ENCODE assay signal across 9 cellular contexts in genomic region chr2:197269173-197269572, GRCh38. TPM values are rescaled to one million over a fixed set of nuclear protein-coding genes. Genes with fewer than 3 reads are reported as not detected.
DNase-seq lines count a peak whose midpoint lies in the region; ATAC-seq lines count a peak whose summit lies in the region.
"Had no signal": no experiment of that assay in that cellular context is flagged by ENCODE, and none has a peak within 500 bp of the region (broad histone marks: within the 10 kb centered on the region; RNA-seq: fewer than 3 reads in every experiment).

No MANE protein-coding gene starts in this region.

- peaks cover 80% of the 10 kb centered on the region for H3K4me1 Mint-ChIP-seq in T-helper 1 cell treated with Interleukin-12 subunit alpha and Interleukin-12 subunit beta and Interleukin-4 antibody, amounts not matched to agents 30 μg/mL and 1 μg/mL, for 36 hours (ENCODE audit: low read depth)
- peaks cover 58 to 100% (median 92%) of the 10 kb centered on the region in 7 donors for H3K4me1 Mint-ChIP-seq in naive thymus-derived CD4-positive, alpha-beta T cell

- no peaks in the 10 kb centered on the region for H3K9me3 ChIP-seq in naive thymus-derived CD4-positive, alpha-beta T cell (ENCODE audit: control insufficient read depth in 2 of 3, low read length in 3 of 3)

- POLR2A ChIA-PET in naive thymus-derived CD4-positive, alpha-beta T cell (lab: Charles Lee) = interaction anchor here (1.1 to 11.5 kb wide), 7 partner anchors 8 to 70 kb away, joined by 3 to 90 read pairs (median 4); partner anchors contain the start of gene ANKRD44

- H3K4me3 ChIP-seq in naive thymus-derived CD4-positive, alpha-beta T cell (ENCODE audit: low read length) = no peak overlapping the region

- H3K27ac Mint-ChIP-seq in T-helper 1 cell treated with Interleukin-12 subunit alpha and Interleukin-12 subunit beta and Interleukin-4 antibody, amounts not matched to agents 30 μg/mL and 1 μg/mL, for 36 hours = peak overlapping the region; percentile 71
- peak overlapping the region; percentile 76 to 96 (median 85) for H3K27ac Mint-ChIP-seq in naive thymus-derived CD4-positive, alpha-beta T cell

- peak; percentile 58 for ATAC-seq in GM21619 (IDR thresholded peaks at IDR 0.05; ENCODE audit: unreplicated experiment)
- ATAC-seq in naive thymus-derived CD4-positive, alpha-beta T cell = peak; percentile 73

- no peaks in the 10 kb centered on the region for H3K27me3 Mint-ChIP-seq in T-helper 1 cell treated with Interleukin-12 subunit alpha and Interleukin-12 subunit beta and Interleukin-4 antibody, amounts not matched to agents 30 μg/mL and 1 μg/mL, for 36 hours (ENCODE audit: low read depth)
- H3K27me3 Mint-ChIP-seq in naive thymus-derived CD4-positive, alpha-beta T cell = no peaks in the 10 kb centered on the region

- H3K4me3 Mint-ChIP-seq in T-helper 1 cell treated with Interleukin-12 subunit alpha and Interleukin-12 subunit beta and Interleukin-4 antibody, amounts not matched to agents 30 μg/mL and 1 μg/mL, for 36 hours = peak overlapping the region; percentile 3
- peak overlapping the region; percentile 1 to 85 (median 58) for H3K4me3 Mint-ChIP-seq in naive thymus-derived CD4-positive, alpha-beta T cell

- H3K36me3 Mint-ChIP-seq in T-helper 1 cell treated with Interleukin-12 subunit alpha and Interleukin-12 subunit beta and Interleukin-4 antibody, amounts not matched to agents 30 μg/mL and 1 μg/mL, for 36 hours (ENCODE audit: low read depth) = peaks cover 14% of the 10 kb centered on the region
- peaks cover 0 to 15% (median 6%) of the 10 kb centered on the region in 5 donors for H3K36me3 Mint-ChIP-seq in naive thymus-derived CD4-positive, alpha-beta T cell

- no peaks in the 10 kb centered on the region for H3K27me3 ChIP-seq in naive thymus-derived CD4-positive, alpha-beta T cell (ENCODE audit: control insufficient read depth in 2 of 2, insufficient read depth in 2 of 2, low read length in 2 of 2)

- CTCF ChIA-PET in naive thymus-derived CD4-positive, alpha-beta T cell (lab: Charles Lee) = interaction anchor here (1.1 kb wide), 1 partner anchor 8 kb away, joined by 4 read pairs; no protein-coding TSS in a partner anchor

- no peaks in the 10 kb centered on the region for H3K36me3 ChIP-seq in naive thymus-derived CD4-positive, alpha-beta T cell (ENCODE audit: control insufficient read depth in 2 of 3, insufficient read depth in 3 of 3, low read length in 3 of 3)

- DNase-seq in NCI-H1417 (lab: John Stamatoyannopoulos, UW) (peak; percentile 3 to 57 (median 4)), NCI-H1417 treated with DMSO at 0.1 percent for 48 hours (lab: John Stamatoyannopoulos, UW) (no peak), C1 segment of cervical spinal cord (lab: John Stamatoyannopoulos, UW) (no peak), DMS153 (lab: John Stamatoyannopoulos, UW) (no peak), NCI-H446 treated with DMSO at 0.1 percent for 48 hours (lab: John Stamatoyannopoulos, UW) (no peak)
- DNase-seq in naive thymus-derived CD4-positive, alpha-beta T cell = peak in 2 of 9 donors; percentile 42 to 61
- DNase-seq: mesenchymal stem cell had no signal

- peaks cover 76 to 82% of the 10 kb centered on the region in 2 donors for H3K4me1 ChIP-seq in naive thymus-derived CD4-positive, alpha-beta T cell (ENCODE audit: control insufficient read depth in 2 of 2, insufficient read depth in 2 of 2, low read length in 2 of 2)

- H3K9me3 Mint-ChIP-seq in T-helper 1 cell treated with Interleukin-12 subunit alpha and Interleukin-12 subunit beta and Interleukin-4 antibody, amounts not matched to agents 30 μg/mL and 1 μg/mL, for 36 hours = no peaks in the 10 kb centered on the region
- no peaks in the 10 kb centered on the region for H3K9me3 Mint-ChIP-seq in naive thymus-derived CD4-positive, alpha-beta T cell

- peak overlapping the region; percentile 63 for H3K27ac ChIP-seq in naive thymus-derived CD4-positive, alpha-beta T cell (ENCODE audit: low read depth, low read length)

- intact Hi-C loops in naive thymus-derived CD4-positive, alpha-beta T cell (cut with micrococcal nuclease) = loop anchor here in 1 of 2 donors (1.0 kb wide), 1 partner anchor 9 kb away; no protein-coding TSS in a partner anchor

RNA-seq across cellular contexts. Expression of gene ANKRD44, which starts 41.4 kb away (rescaled TPM):
- 100 to 1,000 TPM; 234 to 296 (median 291) TPM for total RNA-seq in naive thymus-derived CD4-positive, alpha-beta T cell
- 10 to 100 TPM; 88.6 to 95.4 TPM for polyA plus RNA-seq in naive thymus-derived CD4-positive, alpha-beta T cell

Comparison
In these comparisons a context has a peak if more than half of its experiments do, and no peak if none do; other contexts are left out.
1. DNase-seq: peak in NCI-H1417 (3 of 3); none in NCI-H1417 treated with DMSO at 0.1 percent for 48 hours (single experiment), C1 segment of cervical spinal cord (0 of 14), DMS153 (single experiment) and NCI-H446 treated with DMSO at 0.1 percent for 48 hours (single experiment).